2 cellular contexts compared by ENCODE assay signal in the genomic region with DNA sequence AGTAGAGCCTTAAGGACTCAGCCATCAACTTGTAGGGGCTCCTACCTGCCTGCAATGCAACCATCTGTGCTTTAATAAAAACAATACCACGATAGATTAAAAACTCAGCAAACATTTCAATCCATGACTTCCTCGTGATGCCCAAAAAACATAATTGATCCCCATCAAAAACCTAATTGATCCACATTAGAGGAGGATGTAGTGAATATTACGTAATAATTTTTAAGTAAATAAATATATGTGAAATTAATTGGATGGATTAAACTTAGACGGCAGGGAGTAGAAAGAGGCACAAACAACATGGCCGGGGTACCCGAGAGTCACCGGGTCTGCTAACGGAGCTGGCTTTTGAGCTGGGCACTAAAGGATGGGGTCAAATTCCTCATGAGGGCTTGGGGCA.
A peak's percentile ranks its signal among the peaks of the same experiment; 100 is the strongest.
TF ChIP-seq lines count a peak whose summit lies in the region.

No MANE protein-coding gene starts in this region.

TF ChIP-seq in IMR-90, 13 proteins besides CTCF, POLR2A, EP300 and RAD21:
- TF ChIP-seq MAZ (IDR thresholded peaks at IDR 0.05; ENCODE audit: borderline replicate concordance, low read depth, low read length) (no peak), CEBPB (IDR thresholded peaks at IDR 0.05; ENCODE audit: low read depth, low read length) (peak; percentile 59; the same call in 1 of the 2 replicates), RCOR1 (IDR thresholded peaks at IDR 0.05; ENCODE audit: insufficient replicate concordance, low read length) (no peak), NFE2L2 (IDR thresholded peaks at IDR 0.05; ENCODE audit: low read depth, low read length) (no peak)

TF ChIP-seq in H1, 55 proteins besides CTCF, POLR2A, EP300 and RAD21:
- TF ChIP-seq EZH2 (IDR thresholded peaks at IDR 0.05; ENCODE audit: low read depth, low read length, severe bottlenecking), result no peak
- TF ChIP-seq CEBPB (IDR thresholded peaks at IDR 0.05; ENCODE audit: low read depth, low read length), result peak; percentile 28; the same call in 1 of the 2 replicates
